Comparison of ENCODE assay signal across 32 cellular contexts in genomic region chr4:39133623-39134022, GRCh38.
"Had no signal": no experiment of that assay in that cellular context is flagged by ENCODE, and none has a peak within 500 bp of the region (broad histone marks: within the 10 kb centered on the region; RNA-seq: fewer than 3 reads in every experiment).

No MANE protein-coding gene starts in this region.

- H3K9me3 Mint-ChIP-seq: activated CD4-positive, alpha-beta T cell treated with anti-CD3 and anti-CD28 coated beads, Interleukin-2, amount 10 ng/mL, durations not matched to agents 7 days and 5 days; activated CD8-positive, alpha-beta T cell treated with anti-CD3 and anti-CD28 coated beads for 36 hours; activated naive CD8-positive, alpha-beta T cell treated with anti-CD3 and anti-CD28 coated beads, Interleukin-2, amount 50 U/mL, for 24 hours; activated T-helper 1 cell treated with anti-CD3 and anti-CD28 coated beads, Interleukin-12 subunit alpha, Interleukin-12 subunit beta, Interleukin-2, Interleukin-4 antibody, amounts not matched to agents 30 ng/mL and 10 ng/mL and 1 ng/mL, durations not matched to agents 14 hours and 24 hours and 36 hours; brain had no signal

- FAIRE-seq: endometrium, endothelial cell of umbilical vein had no signal

- H3K36me3 ChIP-seq: adrenal gland, ascending aorta, breast epithelium, cardiac muscle cell, colonic mucosa, esophagus squamous epithelium, gastroesophageal sphincter, heart right ventricle had no signal

- H3K4me3 Mint-ChIP-seq: activated CD4-positive, alpha-beta T cell treated with anti-CD3 and anti-CD28 coated beads, Interleukin-2, amount 10 ng/mL, durations not matched to agents 7 days and 5 days; activated CD8-positive, alpha-beta T cell treated with anti-CD3 and anti-CD28 coated beads for 36 hours; activated naive CD8-positive, alpha-beta T cell treated with anti-CD3 and anti-CD28 coated beads for 36 hours; activated naive CD8-positive, alpha-beta T cell treated with anti-CD3 and anti-CD28 coated beads, Interleukin-2, amount 50 U/mL, for 24 hours; activated T-helper 1 cell treated with anti-CD3 and anti-CD28 coated beads, Interleukin-12 subunit alpha, Interleukin-12 subunit beta, Interleukin-2, Interleukin-4 antibody, amounts not matched to agents 30 ng/mL and 10 ng/mL and 1 ng/mL, durations not matched to agents 14 hours and 24 hours and 36 hours; brain; WTC11 had no signal

- H3K27me3 Mint-ChIP-seq: activated CD4-positive, alpha-beta T cell treated with anti-CD3 and anti-CD28 coated beads, Interleukin-2, amount 10 ng/mL, durations not matched to agents 7 days and 5 days; activated CD8-positive, alpha-beta T cell treated with anti-CD3 and anti-CD28 coated beads for 36 hours; activated naive CD8-positive, alpha-beta T cell treated with anti-CD3 and anti-CD28 coated beads for 36 hours; activated naive CD8-positive, alpha-beta T cell treated with anti-CD3 and anti-CD28 coated beads, Interleukin-2, amount 50 U/mL, for 24 hours; brain had no signal

- H3K27me3 ChIP-seq: adrenal gland, ascending aorta, breast epithelium, cardiac muscle cell, colonic mucosa, esophagus squamous epithelium, gastroesophageal sphincter, heart right ventricle had no signal

- H3K9me3 ChIP-seq: adrenal gland, ascending aorta, breast epithelium, colonic mucosa, esophagus squamous epithelium, gastroesophageal sphincter had no signal

- H3K4me3 ChIP-seq: adrenal gland, ascending aorta, breast epithelium, cardiac muscle cell, colonic mucosa, esophagus squamous epithelium, gastroesophageal sphincter, heart right ventricle had no signal

- H3K27ac ChIP-seq: adrenal gland, ascending aorta, breast epithelium, cardiac muscle cell, colonic mucosa, epithelial cell of prostate, esophagus squamous epithelium, gastroesophageal sphincter, heart right ventricle had no signal

- ATAC-seq: activated CD8-positive, alpha-beta T cell treated with anti-CD3 and anti-CD28 coated beads for 36 hours; activated naive CD8-positive, alpha-beta T cell treated with anti-CD3 and anti-CD28 coated beads, Interleukin-2, amount 50 U/mL, for 24 hours; gastroesophageal sphincter; heart right ventricle; WTC11 had no signal

- H3K4me1 ChIP-seq: ascending aorta, breast epithelium, colonic mucosa had no signal

- H3K27ac Mint-ChIP-seq: activated CD4-positive, alpha-beta T cell treated with anti-CD3 and anti-CD28 coated beads, Interleukin-2, amount 10 ng/mL, durations not matched to agents 7 days and 5 days; activated CD8-positive, alpha-beta T cell treated with anti-CD3 and anti-CD28 coated beads for 36 hours; activated naive CD8-positive, alpha-beta T cell treated with anti-CD3 and anti-CD28 coated beads for 36 hours; activated naive CD8-positive, alpha-beta T cell treated with anti-CD3 and anti-CD28 coated beads, Interleukin-2, amount 50 U/mL, for 24 hours; activated T-helper 1 cell treated with anti-CD3 and anti-CD28 coated beads, Interleukin-12 subunit alpha, Interleukin-12 subunit beta, Interleukin-2, Interleukin-4 antibody, amounts not matched to agents 30 ng/mL and 10 ng/mL and 1 ng/mL, durations not matched to agents 14 hours and 24 hours and 36 hours; WTC11 had no signal

- DNase-seq: activated CD4-positive, alpha-beta T cell treated with anti-CD3 and anti-CD28 coated beads for 1 hour; activated CD4-positive, alpha-beta T cell treated with anti-CD3 and anti-CD28 coated beads for 4 hours; activated CD4-positive, alpha-beta T cell treated with anti-CD3 and anti-CD28 coated beads, Interleukin-2, amount 10 ng/mL, durations not matched to agents 7 days and 5 days; activated CD4-positive, alpha-beta T cell treated with anti-CD3 and anti-CD28 coated beads, Interleukin-2, amount 50 U/mL, for 4 hours; activated CD8-positive, alpha-beta memory T cell treated with anti-CD3 and anti-CD28 coated beads for 24 hours; activated CD8-positive, alpha-beta T cell treated with anti-CD3 and anti-CD28 coated beads for 36 hours; activated gamma-delta T cell; activated naive CD4-positive, alpha-beta T cell; activated naive CD4-positive, alpha-beta T cell treated with anti-CD3 and anti-CD28 coated beads, Interleukin-2, amount 50 U/mL, for 16 hours; activated naive CD8-positive, alpha-beta T cell treated with anti-CD3 and anti-CD28 coated beads for 36 hours; activated naive CD8-positive, alpha-beta T cell treated with anti-CD3 and anti-CD28 coated beads, Interleukin-2, amount 50 U/mL, for 24 hours; activated T-cell treated with anti-CD3 and anti-CD28 coated beads, Interleukin-2, amount 50 U/mL, for 1 hour; activated T-cell treated with anti-CD3 and anti-CD28 coated beads, Interleukin-2, amount 50 U/mL, for 48 hours; adrenal gland; central memory CD4-positive, alpha-beta T cell; cerebellar nuclear complex; colonic mucosa; effector CD8-positive, alpha-beta T cell; esophagus squamous epithelium; foreskin melanocyte; heart right ventricle; T-helper 2 cell had no signal
